Comparison of ENCODE assay signal across 19 cellular contexts in the genomic region with DNA sequence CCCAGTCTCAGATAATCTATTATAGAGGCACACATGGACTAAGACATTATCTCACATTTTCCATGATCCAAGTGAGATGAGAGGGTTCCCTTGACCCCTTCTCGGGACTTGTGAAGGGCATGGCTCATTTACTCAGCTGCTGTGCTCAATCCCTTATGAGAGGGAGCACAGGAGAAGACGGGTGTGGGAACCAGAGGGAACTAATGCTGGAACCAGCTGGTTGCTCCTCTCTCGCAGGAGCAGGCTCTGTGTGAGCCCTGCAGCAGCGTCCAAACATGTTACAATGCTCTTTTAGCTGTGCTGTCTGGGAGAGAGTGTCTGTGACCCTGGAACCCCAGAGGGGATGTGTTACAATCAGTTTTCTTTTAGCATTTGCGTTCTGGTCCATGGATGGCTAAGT.
"Had no signal": no experiment of that assay in that cellular context is flagged by ENCODE, and none has a peak within 500 bp of the region (broad histone marks: within the 10 kb centered on the region; RNA-seq: fewer than 3 reads in every experiment).

No MANE protein-coding gene starts in this region.

- H3K4me1 ChIP-seq: gastroesophageal sphincter, parathyroid adenoma, sigmoid colon, spleen, upper lobe of left lung had no signal

- H3K27me3 ChIP-seq: gastroesophageal sphincter, sigmoid colon, spleen, upper lobe of left lung had no signal

- H3K9ac ChIP-seq: parathyroid adenoma had no signal

- H3K9me3 ChIP-seq: sigmoid colon, upper lobe of left lung had no signal

- H3K4me3 ChIP-seq: gastroesophageal sphincter, sigmoid colon, spleen, upper lobe of left lung had no signal

- H2AFZ ChIP-seq: parathyroid adenoma had no signal

- ATAC-seq: activated CD8-positive, alpha-beta T cell treated with anti-CD3 and anti-CD28 coated beads, Interleukin-2, amount 10 ng/mL, durations not matched to agents 7 days and 5 days; activated naive CD8-positive, alpha-beta T cell treated with anti-CD3 and anti-CD28 coated beads, Interleukin-2, amount 50 U/mL, for 24 hours; esophagus mucosa; gastroesophageal sphincter; left lobe of liver; T-cell had no signal

- H3K27ac ChIP-seq: gastroesophageal sphincter, parathyroid adenoma, sigmoid colon, spleen, upper lobe of left lung had no signal

- H3K36me3 ChIP-seq: gastroesophageal sphincter, sigmoid colon, spleen, upper lobe of left lung had no signal

- DNase-seq: activated CD4-positive, alpha-beta T cell treated with anti-CD3 and anti-CD28 coated beads for 1 hour; activated CD4-positive, alpha-beta T cell treated with anti-CD3 and anti-CD28 coated beads, Interleukin-2, amount 50 U/mL, for 1 hour; activated CD8-positive, alpha-beta T cell treated with anti-CD3 and anti-CD28 coated beads, Interleukin-2, amount 10 ng/mL, durations not matched to agents 7 days and 5 days; activated gamma-delta T cell; activated naive CD4-positive, alpha-beta T cell treated with anti-CD3 and anti-CD28 coated beads, Interleukin-2, amount 50 U/mL, for 16 hours; activated naive CD8-positive, alpha-beta T cell treated with anti-CD3 and anti-CD28 coated beads, Interleukin-2, amount 50 U/mL, for 24 hours; caudate nucleus; effector memory CD4-positive, alpha-beta T cell; mammary epithelial cell; sigmoid colon; spleen; stimulated activated CD4-positive, alpha-beta T cell treated with anti-CD3 and anti-CD28 coated beads, Interleukin-4, amount 100 ng/mL, for 1 hour; stimulated activated naive CD4-positive, alpha-beta T cell treated with Interleukin-2 at 50 U/mL for 16 hours; T-cell; upper lobe of left lung had no signal
